ENCODE assay signal across 29 cellular contexts in the genomic region with DNA sequence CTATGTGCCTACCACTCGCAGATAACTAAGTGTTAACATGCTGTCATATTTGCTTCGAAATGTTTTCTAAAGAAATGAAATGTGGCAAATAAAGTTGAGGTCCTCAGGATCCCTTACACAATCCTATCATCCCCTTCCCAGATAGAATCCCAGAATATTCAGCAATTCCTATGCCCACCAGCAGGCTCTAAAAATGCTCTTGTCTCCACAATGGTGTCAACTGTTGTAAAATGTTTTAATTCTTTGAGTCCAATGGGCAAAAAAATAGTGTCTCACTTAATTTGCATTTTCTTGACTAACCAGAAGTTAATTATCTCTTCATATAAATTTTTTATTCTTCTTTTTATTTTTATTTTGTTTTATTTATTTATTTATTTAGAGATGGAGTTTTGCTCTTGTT.
DNase-seq lines count a peak whose midpoint lies in the region; ATAC-seq and TF ChIP-seq lines count a peak whose summit lies in the region.
"Had no signal": no experiment of that assay in that cellular context is flagged by ENCODE, and none has a peak within 500 bp of the region (broad histone marks: within the 10 kb centered on the region; RNA-seq: fewer than 3 reads in every experiment).

No MANE protein-coding gene starts in this region.

- H3K36me3 Mint-ChIP-seq in mesothelial cell of epicardium, result peaks cover 7% of the 10 kb centered on the region

- H3K27me3 ChIP-seq in BJ (ENCODE audit: control insufficient read depth, insufficient read depth, low read length) (no peaks in the 10 kb centered on the region), HCT116 (ENCODE audit: insufficient read depth, low read length) (no peaks in the 10 kb centered on the region)
- H3K27me3 ChIP-seq: gastroesophageal sphincter, right atrium auricular region, SJSA1, spleen, suprapubic skin had no signal

- H3K4me3 Mint-ChIP-seq in mesothelial cell of epicardium, result no peak overlapping the region
- H3K4me3 Mint-ChIP-seq: activated T-cell treated with anti-CD3 and anti-CD28 coated beads, Interleukin-2, amount 50 U/mL, for 72 hours; CD4-positive, alpha-beta T cell; naive thymus-derived CD8-positive, alpha-beta T cell; stimulated activated effector memory CD8-positive, alpha-beta T cell treated with anti-CD3 and anti-CD28 coated beads, Interleukin-12 subunit alpha, Interleukin-12 subunit beta, amount 100 ng/mL, for 72 hours; T-helper 17 cell had no signal

- no TSS peak for BruUV-seq in HCT116 (replicated peaks; lab: Mats Ljungman, UMichigan)

- H3K4me1 ChIP-seq in HCT116 (ENCODE audit: control insufficient read depth in 1 of 2, insufficient read depth in 2 of 2, low read length in 2 of 2), result no peaks in the 10 kb centered on the region
- H3K4me1 ChIP-seq: gastroesophageal sphincter, left ventricle myocardium inferior, right atrium auricular region, SJSA1, suprapubic skin had no signal

- CTCF ChIA-PET in BJ (lab: Yijun Ruan, JAX) (interaction anchor here (0.9 to 2.6 kb wide), 2 partner anchors 10 to 138 kb away, joined by 5 to 9 read pairs; no protein-coding TSS in a partner anchor), HCT116 (lab: Charles Lee) (no interaction called here)

- no peak overlapping the region for H3K9ac ChIP-seq in HCT116 (ENCODE audit: low read length)
- H3K9ac ChIP-seq: GM23248 had no signal

- H3K36me3 ChIP-seq in BJ (ENCODE audit: control insufficient read depth, insufficient read depth, low read length), result no peaks in the 10 kb centered on the region
- no peaks in the 10 kb centered on the region; a peak in 1 of 4 replicates for H3K36me3 ChIP-seq in HCT116 (ENCODE audit: control insufficient read depth in 1 of 2, insufficient read depth in 2 of 2, low read length in 2 of 2)
- H3K36me3 ChIP-seq: right atrium auricular region, SJSA1, suprapubic skin had no signal

- POLR2A ChIA-PET in BJ (lab: Charles Lee), result no interaction called here
- POLR2A ChIA-PET in HCT116 (lab: Charles Lee), result no interaction called here

- no peaks in the 10 kb centered on the region for H3K27me3 Mint-ChIP-seq in mesothelial cell of epicardium (ENCODE audit: low read depth)
- H3K27me3 Mint-ChIP-seq: CD4-positive, alpha-beta T cell; naive thymus-derived CD8-positive, alpha-beta T cell; T-helper 17 cell had no signal

- ATAC-seq in HCT116 (no peak), GM18909 (IDR thresholded peaks at IDR 0.05; ENCODE audit: poor library complexity, unreplicated experiment) (no peak)
- ATAC-seq: activated T-cell treated with anti-CD3 and anti-CD28 coated beads, Interleukin-2, amount 50 U/mL, for 72 hours; gastroesophageal sphincter; naive thymus-derived CD8-positive, alpha-beta T cell; stimulated activated effector memory CD8-positive, alpha-beta T cell treated with anti-CD3 and anti-CD28 coated beads, Interleukin-12 subunit alpha, Interleukin-12 subunit beta, amount 100 ng/mL, for 72 hours; T-helper 17 cell had no signal

- no peaks in the 10 kb centered on the region for H4K20me1 ChIP-seq in HCT116 (ENCODE audit: insufficient read depth)

- H3K9me3 Mint-ChIP-seq in mesothelial cell of epicardium, result no peaks in the 10 kb centered on the region
- H3K9me3 Mint-ChIP-seq: activated T-cell treated with anti-CD3 and anti-CD28 coated beads, Interleukin-2, amount 50 U/mL, for 72 hours; CD4-positive, alpha-beta T cell; naive thymus-derived CD8-positive, alpha-beta T cell; stimulated activated effector memory CD8-positive, alpha-beta T cell treated with anti-CD3 and anti-CD28 coated beads, Interleukin-12 subunit alpha, Interleukin-12 subunit beta, amount 100 ng/mL, for 72 hours had no signal

- H3K4me3 ChIP-seq in BJ (ENCODE audit: low read depth, low read length), result no peak overlapping the region
- no peak overlapping the region for H3K4me3 ChIP-seq in HCT116 (replicated peaks in 1 of 2; ENCODE audit: low read depth in 1 of 2, low read length in 2 of 2)
- H3K4me3 ChIP-seq in choroid plexus epithelial cell (ENCODE audit: low read depth, low read length), result no peak overlapping the region
- H3K4me3 ChIP-seq: gastroesophageal sphincter, GM23248, left ventricle myocardium inferior, right atrium auricular region, SJSA1, spleen, suprapubic skin had no signal

- no peak overlapping the region for H2AFZ ChIP-seq in HCT116 (ENCODE audit: low read depth, low read length, poor library complexity, severe bottlenecking)
- H2AFZ ChIP-seq: GM23248 had no signal

- no peak overlapping the region for H3K27ac Mint-ChIP-seq in mesothelial cell of epicardium
- H3K27ac Mint-ChIP-seq: activated T-cell treated with anti-CD3 and anti-CD28 coated beads, Interleukin-2, amount 50 U/mL, for 72 hours; CD4-positive, alpha-beta T cell; naive thymus-derived CD8-positive, alpha-beta T cell; stimulated activated effector memory CD8-positive, alpha-beta T cell treated with anti-CD3 and anti-CD28 coated beads, Interleukin-12 subunit alpha, Interleukin-12 subunit beta, amount 100 ng/mL, for 72 hours had no signal

- RAD21 ChIA-PET in HCT116 (lab: Charles Lee; ENCODE audit: low non-redundant PET in 1 of 2, low total read pairs in 2 of 2, uncharacterized antibody in 2 of 2, unreplicated experiment in 2 of 2), result no interaction called here

- H3K9me2 ChIP-seq in HCT116 (ENCODE audit: insufficient read depth), result no peaks in the 10 kb centered on the region

- no peak for DNase-seq in BJ (ENCODE audit: low read depth)
- no peak for DNase-seq in HCT116 (ENCODE audit: low read depth, low spot score)
- DNase-seq in choroid plexus epithelial cell (ENCODE audit: low read depth), result no peak
- no peak for DNase-seq in mesothelial cell of epicardium (ENCODE audit: low spot score in 2 of 2, unreplicated experiment in 2 of 2)
- DNase-seq in ecto neural progenitor cell (ENCODE audit: low spot score), result no peak
- no peak for DNase-seq in dermis blood vessel endothelial cell
- DNase-seq: activated CD4-positive, alpha-beta T cell treated with anti-CD3 and anti-CD28 coated beads for 4 hours; activated naive CD4-positive, alpha-beta T cell treated with Interleukin-2 at 50 U/mL for 16 hours; activated T-cell treated with anti-CD3 and anti-CD28 coated beads, Interleukin-2, amount 50 U/mL, for 72 hours; amniotic stem cell; caudate nucleus; CD4-positive, alpha-beta T cell; GM23248; hypothalamus; Karpas-422; left ventricle myocardium inferior; midbrain; naive thymus-derived CD8-positive, alpha-beta T cell; NCI-H1436 treated with DMSO at 0.1 percent for 48 hours; NCI-H510A treated with DMSO at 0.1 percent for 48 hours; spleen; stimulated activated CD4-positive, alpha-beta T cell treated with anti-CD3 and anti-CD28 coated beads, Interleukin-2, amount 100 ng/mL, for 48 hours; T-helper 17 cell had no signal

- TF ChIP-seq CTCF in BJ (IDR thresholded peaks at IDR 0.05; ENCODE audit: insufficient read depth, low read depth, low read length) (peak; percentile 8; the same call in 1 of the 2 replicates), HCT116 (IDR thresholded peaks at IDR 0.05 in 2 of 3, conservative IDR thresholded peaks at IDR 0.05 in 1 of 3; ENCODE audit: borderline replicate concordance in 1 of 3, insufficient read depth in 1 of 3, low read depth in 2 of 3, low read length in 2 of 3) (0 out of 6 replicates have a peak, but pooled peaks of 2 of the 3 experiments have one; percentile 18 to 21), choroid plexus epithelial cell (conservative IDR thresholded peaks at IDR 0.05; ENCODE audit: low read depth, low read length) (peak; percentile 23), mesothelial cell of epicardium (IDR thresholded peaks at IDR 0.05; ENCODE audit: unreplicated experiment) (peak; percentile 20)

- H3K9me3 ChIP-seq in HCT116 (ENCODE audit: control insufficient read depth in 1 of 2, insufficient read depth in 1 of 2, low read depth in 1 of 2, low read length in 2 of 2), result no peaks in the 10 kb centered on the region
- H3K9me3 ChIP-seq: gastroesophageal sphincter, left ventricle myocardium inferior, right atrium auricular region, SJSA1, spleen, suprapubic skin had no signal

- H3K4me1 Mint-ChIP-seq in mesothelial cell of epicardium, result peaks cover 27% of the 10 kb centered on the region
- H3K4me1 Mint-ChIP-seq: naive thymus-derived CD8-positive, alpha-beta T cell; stimulated activated effector memory CD8-positive, alpha-beta T cell treated with anti-CD3 and anti-CD28 coated beads, Interleukin-12 subunit alpha, Interleukin-12 subunit beta, amount 100 ng/mL, for 72 hours had no signal

- no peak for TF ChIP-seq POLR2A in HCT116 (IDR thresholded peaks at IDR 0.05; ENCODE audit: borderline replicate concordance, extremely low read depth, insufficient read depth, insufficient read length)

- no peak overlapping the region for H3K27ac ChIP-seq in HCT116 (ENCODE audit: low read depth, low read length)
- H3K27ac ChIP-seq: gastroesophageal sphincter, GM23248, left ventricle myocardium inferior, right atrium auricular region, SJSA1, spleen, suprapubic skin had no signal

- intact Hi-C loops in HCT116 (cut with micrococcal nuclease), result no loop called here

- no peaks in the 10 kb centered on the region for H3K79me2 ChIP-seq in HCT116 (ENCODE audit: insufficient read depth, low read length)

- H3K4me2 ChIP-seq in HCT116 (ENCODE audit: low read length), result no peak overlapping the region

- TF ChIP-seq RAD21 in HCT116 (IDR thresholded peaks at IDR 0.05; ENCODE audit: low read depth), result no peak

TF ChIP-seq in HCT116, 20 proteins besides CTCF, POLR2A, EP300 and RAD21:
- no peak for TF ChIP-seq CEBPB (IDR thresholded peaks at IDR 0.05; ENCODE audit: low read depth)
